8 cellular contexts compared by ENCODE assay signal in genomic region chr5:74639538-74640449, GRCh38. TPM values are rescaled to one million over a fixed set of nuclear protein-coding genes. Genes with fewer than 3 reads are reported as not detected.
A peak's percentile ranks its signal among the peaks of the same experiment; 100 is the strongest.
DNase-seq lines count a peak whose midpoint lies in the region; ATAC-seq and TF ChIP-seq lines count a peak whose summit lies in the region.

No MANE protein-coding gene starts in this region.

- peak overlapping the region; percentile 90 for H3K4me2 ChIP-seq in DOHH2 (ENCODE audit: low read length)

- peaks cover 28% of the 10 kb centered on the region for H3K4me1 ChIP-seq in DOHH2 (ENCODE audit: control insufficient read depth, low read length)
- peaks cover 9% of the 10 kb centered on the region for H3K4me1 ChIP-seq in colonic mucosa

- WGBS in lower leg skin, 2 donors: 1% methylated on average over 22 to 37 of the region's 61 CpGs

- H3K9me2 ChIP-seq in DOHH2 (replicated peaks; ENCODE audit: control insufficient read depth, low read length): no peaks in the 10 kb centered on the region

- no peaks in the 10 kb centered on the region for H3K36me3 ChIP-seq in DOHH2 (ENCODE audit: control insufficient read depth, low read length)
- H3K36me3 ChIP-seq in KOPT-K1 (ENCODE audit: insufficient read depth, low read length): 0 out of 2 replicates have a peak, but pooled peaks cover 10% of the 10 kb centered on the region
- H3K36me3 ChIP-seq in colonic mucosa: no peaks in the 10 kb centered on the region

- H3K9me3 ChIP-seq in DOHH2 (ENCODE audit: control insufficient read depth, insufficient read depth, low read length): no peaks in the 10 kb centered on the region
- no peaks in the 10 kb centered on the region for H3K9me3 ChIP-seq in KOPT-K1 (ENCODE audit: insufficient read depth, low read length, poor library complexity, severe bottlenecking)
- H3K9me3 ChIP-seq in colonic mucosa: no peaks in the 10 kb centered on the region

- intact Hi-C loops in colonic mucosa (cut with DNase I) (loop anchor here (5.0 to 10.0 kb wide), 4 partner anchors 52 to 655 kb away; no protein-coding TSS in a partner anchor), lower leg skin (cut with DNase I; ENCODE audit: low total_unique reads) (loop anchor here (5.0 kb wide), 1 partner anchor 737 kb away; no protein-coding TSS in a partner anchor)

- peak; percentile 9 for ATAC-seq in GM21576 (IDR thresholded peaks at IDR 0.05; ENCODE audit: unreplicated experiment)
- peak; percentile 60 for ATAC-seq in stimulated activated naive CD8-positive, alpha-beta T cell treated with anti-CD3 and anti-CD28 coated beads, Interleukin-15, amount 100 ng/mL, for 72 hours

- peak overlapping the region; percentile 93 to 96 for H3K9ac ChIP-seq in colonic mucosa (ENCODE audit: low read depth in 2 of 2, low read length in 2 of 2)

- peak overlapping the region; percentile 76 for H3K4me3 ChIP-seq in DOHH2 (ENCODE audit: low read length)
- H3K4me3 ChIP-seq in colonic mucosa: peak overlapping the region; percentile 72
- H3K4me3 ChIP-seq in lower leg skin (ENCODE audit: low read depth, poor library complexity, severe bottlenecking): peak overlapping the region; percentile 60

- H3K79me2 ChIP-seq in DOHH2 (ENCODE audit: control insufficient read depth, low read length): no peaks in the 10 kb centered on the region

- H3K27me3 ChIP-seq in DOHH2 (ENCODE audit: control insufficient read depth, low read length): peaks cover 48% of the 10 kb centered on the region
- H3K27me3 ChIP-seq in colonic mucosa: no peaks in the 10 kb centered on the region

- DNase-seq in colonic mucosa (peak; percentile 46), lower leg skin (ENCODE audit: low spot score in 2 of 2) (no peak), OCI-M1 (lab: John Stamatoyannopoulos, UW) (no peak)
- DNase-seq in stimulated activated naive CD8-positive, alpha-beta T cell treated with anti-CD3 and anti-CD28 coated beads, Interleukin-15, amount 100 ng/mL, for 72 hours: peak in 1 of 2 donors; percentile 48

- peak overlapping the region; percentile 90 to 97 for H3K4me3 Mint-ChIP-seq in stimulated activated naive CD8-positive, alpha-beta T cell treated with anti-CD3 and anti-CD28 coated beads, Interleukin-15, amount 100 ng/mL, for 72 hours

- no peaks in the 10 kb centered on the region for H3K9me3 Mint-ChIP-seq in stimulated activated naive CD8-positive, alpha-beta T cell treated with anti-CD3 and anti-CD28 coated beads, Interleukin-15, amount 100 ng/mL, for 72 hours

- H3K27ac Mint-ChIP-seq in stimulated activated naive CD8-positive, alpha-beta T cell treated with anti-CD3 and anti-CD28 coated beads, Interleukin-15, amount 100 ng/mL, for 72 hours: peak overlapping the region in 1 of 2 donors; percentile 67

- H3F3A ChIP-seq in DOHH2 (ENCODE audit: control insufficient read depth, insufficient read depth): peaks cover 6% of the 10 kb centered on the region; the same call in 1 of the 2 replicates

- H3K27me3 Mint-ChIP-seq in stimulated activated naive CD8-positive, alpha-beta T cell treated with anti-CD3 and anti-CD28 coated beads, Interleukin-15, amount 100 ng/mL, for 72 hours: peaks cover 92% of the 10 kb centered on the region

- TF ChIP-seq CTCF in DOHH2 (IDR thresholded peaks at IDR 0.05; ENCODE audit: low read depth, low read length, poor library complexity, severe bottlenecking) (no peak), VCaP (conservative IDR thresholded peaks at IDR 0.05) (no peak), colonic mucosa (IDR thresholded peaks at IDR 0.05) (no peak), lower leg skin (IDR thresholded peaks at IDR 0.05) (no peak)

- TF ChIP-seq POLR2A in lower leg skin (IDR thresholded peaks at IDR 0.05): no peak

- H4K20me1 ChIP-seq in DOHH2 (ENCODE audit: control insufficient read depth, insufficient read depth, low read depth, low read length): 0 out of 2 replicates have a peak, but pooled peaks cover 5% of the 10 kb centered on the region

- peaks cover 47% of the 10 kb centered on the region for H3K4me1 Mint-ChIP-seq in stimulated activated naive CD8-positive, alpha-beta T cell treated with anti-CD3 and anti-CD28 coated beads, Interleukin-15, amount 100 ng/mL, for 72 hours

- no peak overlapping the region for H3K27ac ChIP-seq in DOHH2 (ENCODE audit: low read depth, low read length)
- H3K27ac ChIP-seq in KOPT-K1 (ENCODE audit: low read depth, low read length, poor library complexity, severe bottlenecking): peak overlapping the region; percentile 58
- peak overlapping the region; percentile 96 for H3K27ac ChIP-seq in VCaP
- H3K27ac ChIP-seq in colonic mucosa: peak overlapping the region; percentile 94

RNA-seq across cellular contexts. Expression of gene ENC1, which starts 0.7 kb away (rescaled TPM):
- total RNA-seq in colonic mucosa: 10 to 100 TPM; 18.9 to 26.6 TPM
- total RNA-seq in lower leg skin: 10 to 100 TPM; 10.5 to 14.1 (median 13.1) TPM

RNA-seq across cellular contexts. Expression of gene HEXB, which starts 45.2 kb away (rescaled TPM):
- total RNA-seq in colonic mucosa (100 to 1,000 TPM; 173 to 197 TPM), lower leg skin (100 to 1,000 TPM in 2 of 4 donors, 10 to 100 TPM in 2; 66.2 to 134 (median 93.9) TPM)
